In the genomic region with DNA sequence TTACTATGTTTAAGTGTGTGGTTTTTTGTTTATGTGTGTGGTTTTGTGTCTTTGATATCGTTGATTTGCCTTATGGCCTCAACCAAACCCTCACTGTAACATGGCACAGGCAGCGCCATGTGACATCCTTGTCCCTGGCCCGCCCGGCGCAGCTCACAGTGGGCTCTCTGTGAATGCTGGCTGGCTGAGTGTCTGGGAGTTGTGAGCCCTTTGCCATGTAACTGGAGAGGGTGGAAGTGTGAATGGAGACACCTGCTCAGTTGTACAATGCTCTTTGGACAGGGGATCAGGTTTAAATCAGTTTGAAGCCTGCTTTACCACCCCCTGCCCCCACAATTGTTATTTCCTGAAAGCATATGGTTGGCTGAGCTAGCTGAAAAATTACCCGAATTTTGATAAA, we compare ENCODE assay signal across 16 cellular contexts. TPM values are rescaled to one million over a fixed set of nuclear protein-coding genes. Genes with fewer than 3 reads are reported as not detected.
DNase-seq lines count a peak whose midpoint lies in the region; ATAC-seq and TF ChIP-seq lines count a peak whose summit lies in the region.
"Had no signal": no experiment of that assay in that cellular context is flagged by ENCODE, and none has a peak within 500 bp of the region (broad histone marks: within the 10 kb centered on the region; RNA-seq: fewer than 3 reads in every experiment).

No MANE protein-coding gene starts in this region.

- H3F3A ChIP-seq in GM23338 (replicated peaks; ENCODE audit: low read depth) = peaks cover 15% of the 10 kb centered on the region; the same call in 1 of the 2 replicates

- peaks cover 15% of the 10 kb centered on the region for H3K27me3 Mint-ChIP-seq in GM23338 (ENCODE audit: insufficient read depth, low read depth, poor library complexity)
- H3K27me3 Mint-ChIP-seq in osteocyte (ENCODE audit: unreplicated experiment) = no peaks in the 10 kb centered on the region
- peaks cover 7% of the 10 kb centered on the region for H3K27me3 Mint-ChIP-seq in activated CD4-positive, alpha-beta memory T cell treated with anti-CD3 and anti-CD28 coated beads, Interleukin-2, amount 10 ng/mL, durations not matched to agents 7 days and 5 days

- ATAC-seq in GM23338 (peak; percentile 9), HG03469 (IDR thresholded peaks at IDR 0.05; ENCODE audit: unreplicated experiment) (no peak)
- ATAC-seq: K562; natural killer cell; stimulated activated memory B cell treated with anti-CD40 and anti-IgM and Interleukin-4, amounts not matched to agents 10 μg/mL and 1 μg/mL and 100 μg/mL, for 72 hours; T-helper 17 cell had no signal

- H4K20me1 ChIP-seq in GM23338 (replicated peaks; ENCODE audit: insufficient read depth) = peaks cover 73% of the 10 kb centered on the region

- no peak for DNase-seq in GM23338 (ENCODE audit: low spot score)
- DNase-seq in NCI-H2029 treated with DMSO at 0.1 percent for 48 hours (lab: John Stamatoyannopoulos, UW) = peak; percentile 89
- no peak for DNase-seq in right atrium auricular region (ENCODE audit: low spot score)
- DNase-seq in osteocyte (ENCODE audit: extremely low spot score, unreplicated experiment) = no peak
- no peak for DNase-seq in NCI-H446 treated with DMSO at 0.1 percent for 48 hours (lab: John Stamatoyannopoulos, UW)
- no peak for DNase-seq in activated CD4-positive, alpha-beta memory T cell treated with anti-CD3 and anti-CD28 coated beads, Interleukin-2, amount 10 ng/mL, durations not matched to agents 7 days and 5 days
- DNase-seq in HT-29 (ENCODE audit: low spot score) = no peak
- DNase-seq: BE2C, hippocampal formation, natural killer cell, NCI-H774, T-helper 17 cell had no signal

- H2AFZ ChIP-seq in GM23338 = no peak overlapping the region

- H3K9me3 Mint-ChIP-seq in GM23338 = no peaks in the 10 kb centered on the region; the same call in 2 of the 3 replicates
- H3K9me3 Mint-ChIP-seq in osteocyte (ENCODE audit: unreplicated experiment) = no peaks in the 10 kb centered on the region
- no peaks in the 10 kb centered on the region for H3K9me3 Mint-ChIP-seq in activated CD4-positive, alpha-beta memory T cell treated with anti-CD3 and anti-CD28 coated beads, Interleukin-2, amount 10 ng/mL, durations not matched to agents 7 days and 5 days
- H3K9me3 Mint-ChIP-seq: natural killer cell had no signal

- H3K4me3 Mint-ChIP-seq in GM23338 (no peak overlapping the region; the same call in 2 of the 3 replicates), osteocyte (ENCODE audit: unreplicated experiment) (no peak overlapping the region)
- no peak overlapping the region for H3K4me3 Mint-ChIP-seq in activated CD4-positive, alpha-beta memory T cell treated with anti-CD3 and anti-CD28 coated beads, Interleukin-2, amount 10 ng/mL, durations not matched to agents 7 days and 5 days
- H3K4me3 Mint-ChIP-seq: natural killer cell; stimulated activated memory B cell treated with anti-CD40 and anti-IgM and Interleukin-4, amounts not matched to agents 10 μg/mL and 1 μg/mL and 100 μg/mL, for 72 hours; T-helper 17 cell had no signal

- H3K36me3 ChIP-seq in GM23338 (ENCODE audit: insufficient read depth) (0 out of 2 replicates have a peak, but pooled peaks cover 4% of the 10 kb centered on the region), right atrium auricular region (no peaks in the 10 kb centered on the region)
- H3K36me3 ChIP-seq: BE2C, uterus had no signal

- peaks cover 100% of the 10 kb centered on the region for H3K79me2 ChIP-seq in GM23338 (replicated peaks; ENCODE audit: insufficient read depth)

- H3K27me3 ChIP-seq in GM23338 (ENCODE audit: insufficient read depth) (no peaks in the 10 kb centered on the region), right atrium auricular region (no peaks in the 10 kb centered on the region)
- H3K27me3 ChIP-seq: BE2C, uterus had no signal

- H3K27ac ChIP-seq in GM23338 (ENCODE audit: low read depth) (peak overlapping the region; percentile 86), right atrium auricular region (peak overlapping the region; percentile 64 to 77)

- H3K4me3 ChIP-seq in GM23338 (0 out of 2 replicates have a peak overlapping the region, but pooled peaks have one; percentile 23), right atrium auricular region (no peak overlapping the region)
- H3K4me3 ChIP-seq: K562, uterus had no signal

- TF ChIP-seq CTCF in GM23338 (conservative IDR thresholded peaks at IDR 0.05; ENCODE audit: low read depth in 2 of 2) = no peak
- no peak for TF ChIP-seq CTCF in right atrium auricular region (IDR thresholded peaks at IDR 0.05)
- TF ChIP-seq CTCF in osteocyte (IDR thresholded peaks at IDR 0.05) = no peak

- CTCF ChIA-PET in activated CD4-positive, alpha-beta memory T cell treated with anti-CD3 and anti-CD28 coated beads, Interleukin-2, amount 10 ng/mL, durations not matched to agents 7 days and 5 days (lab: Charles Lee) = interaction anchor here (0.6 kb wide), 1 partner anchor 124 kb away, joined by 3 read pairs; no protein-coding TSS in a partner anchor

- 0 out of 2 replicates have a peak, but pooled peaks cover 7% of the 10 kb centered on the region for H3K9me2 ChIP-seq in GM23338 (ENCODE audit: insufficient read depth)

- H3K4me2 ChIP-seq in GM23338 = peak overlapping the region; percentile 20

- no peaks in the 10 kb centered on the region for H3K9me3 ChIP-seq in right atrium auricular region
- H3K9me3 ChIP-seq: BE2C, uterus had no signal

- peaks cover 83% of the 10 kb centered on the region for H3K4me1 ChIP-seq in GM23338 (ENCODE audit: insufficient read depth)
- peaks cover 0 to 55% of the 10 kb centered on the region in 2 donors for H3K4me1 ChIP-seq in right atrium auricular region
- H3K4me1 ChIP-seq: BE2C had no signal

- H3K27ac Mint-ChIP-seq in GM23338 (peak overlapping the region; percentile 30; the same call in 1 of the 2 replicates), osteocyte (ENCODE audit: unreplicated experiment) (peak overlapping the region; percentile 12)
- H3K27ac Mint-ChIP-seq in activated CD4-positive, alpha-beta memory T cell treated with anti-CD3 and anti-CD28 coated beads, Interleukin-2, amount 10 ng/mL, durations not matched to agents 7 days and 5 days = no peak overlapping the region
- H3K27ac Mint-ChIP-seq: natural killer cell; stimulated activated memory B cell treated with anti-CD40 and anti-IgM and Interleukin-4, amounts not matched to agents 10 μg/mL and 1 μg/mL and 100 μg/mL, for 72 hours; T-helper 17 cell had no signal

- H3K4me1 Mint-ChIP-seq in GM23338 (peaks cover 89% of the 10 kb centered on the region), osteocyte (ENCODE audit: unreplicated experiment) (peaks cover 48% of the 10 kb centered on the region)
- H3K4me1 Mint-ChIP-seq in activated CD4-positive, alpha-beta memory T cell treated with anti-CD3 and anti-CD28 coated beads, Interleukin-2, amount 10 ng/mL, durations not matched to agents 7 days and 5 days = peaks cover 11% of the 10 kb centered on the region
- H3K4me1 Mint-ChIP-seq: stimulated activated memory B cell treated with anti-CD40 and anti-IgM and Interleukin-4, amounts not matched to agents 10 μg/mL and 1 μg/mL and 100 μg/mL, for 72 hours had no signal

- H3K36me3 Mint-ChIP-seq in GM23338 (ENCODE audit: low read depth) = peaks cover 41% of the 10 kb centered on the region
- peaks cover 5% of the 10 kb centered on the region for H3K36me3 Mint-ChIP-seq in osteocyte (ENCODE audit: unreplicated experiment)
- no peaks in the 10 kb centered on the region for H3K36me3 Mint-ChIP-seq in activated CD4-positive, alpha-beta memory T cell treated with anti-CD3 and anti-CD28 coated beads, Interleukin-2, amount 10 ng/mL, durations not matched to agents 7 days and 5 days (ENCODE audit: low read depth)
- H3K36me3 Mint-ChIP-seq: natural killer cell; stimulated activated memory B cell treated with anti-CD40 and anti-IgM and Interleukin-4, amounts not matched to agents 10 μg/mL and 1 μg/mL and 100 μg/mL, for 72 hours had no signal

- POLR2A ChIA-PET in activated CD4-positive, alpha-beta memory T cell treated with anti-CD3 and anti-CD28 coated beads, Interleukin-2, amount 10 ng/mL, durations not matched to agents 7 days and 5 days (lab: Charles Lee) = no interaction called here

RNA-seq across cellular contexts. Expression of a gene that starts 41.8 kb away (rescaled TPM):
- 42.4 and 47.3 TPM in 2 replicates for total RNA-seq in GM23338 (2014; rRNA removed; shearing (Covaris generic))
- 101 and 113 TPM in 2 replicates for polyA plus RNA-seq in GM23338 (2016; fragmentation: Nextera tagmentation; extraction: Ambion mirVana)
- 1 to 10 TPM; 3.1 to 4.0 TPM for total RNA-seq in right atrium auricular region
- 31.8 and 32.4 TPM in 2 replicates for total RNA-seq in osteocyte
- total RNA-seq in activated CD4-positive, alpha-beta memory T cell treated with anti-CD3 and anti-CD28 coated beads, Interleukin-2, amount 10 ng/mL, durations not matched to agents 7 days and 5 days = under 1 TPM in 1 of 2 experiments, not detected in 1; 0.08 TPM
- not detected in 2 replicates for total RNA-seq in HT-29 (2014; rRNA removed; shearing (Covaris generic))
- total RNA-seq: natural killer cell had no signal
